Comparison of ENCODE assay signal across 16 cellular contexts in the genomic region with DNA sequence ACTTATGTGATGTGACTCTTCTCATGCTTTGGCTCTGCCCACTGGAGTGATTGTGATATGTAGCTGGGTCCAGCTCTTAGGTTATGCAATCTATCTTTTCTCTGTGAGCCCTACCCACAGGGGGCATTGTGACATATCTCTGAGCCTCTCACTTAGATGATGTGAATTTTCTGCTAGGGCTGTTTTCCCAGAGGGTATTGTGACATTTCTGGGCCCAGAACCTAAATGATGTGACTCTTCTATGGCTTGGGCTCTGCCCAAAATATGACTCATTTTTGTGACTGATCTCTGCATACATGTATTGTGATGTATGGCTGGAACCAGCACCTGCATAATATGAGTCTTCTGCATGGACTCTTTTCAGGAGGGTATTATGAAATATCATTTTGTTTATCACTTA. TPM values are rescaled to one million over a fixed set of nuclear protein-coding genes. Genes with fewer than 3 reads are reported as not detected.
A peak's percentile ranks its signal among the peaks of the same experiment; 100 is the strongest.
DNase-seq lines count a peak whose midpoint lies in the region; ATAC-seq, FAIRE-seq and TF ChIP-seq lines count a peak whose summit lies in the region.
"Had no signal": no experiment of that assay in that cellular context is flagged by ENCODE, and none has a peak within 500 bp of the region (broad histone marks: within the 10 kb centered on the region; RNA-seq: fewer than 3 reads in every experiment).

No MANE protein-coding gene starts in this region.

- no peak overlapping the region for H3K9ac ChIP-seq in keratinocyte (ENCODE audit: control insufficient read depth, extremely low read depth, insufficient read depth, low read length)
- H3K9ac ChIP-seq: neural progenitor cell had no signal

- no peaks in the 10 kb centered on the region; the same call in 1 of the 2 replicates for H3K9me3 ChIP-seq in BE2C
- no peaks in the 10 kb centered on the region for H3K9me3 ChIP-seq in keratinocyte (ENCODE audit: control insufficient read depth, low read depth, low read length)
- H3K9me3 ChIP-seq: ascending aorta had no signal

- no peak for DNase-seq in BE2C
- DNase-seq in HL-60 (ENCODE audit: low read depth in 1 of 2, low spot score in 1 of 2) = peak; percentile 41 to 64
- DNase-seq in brain microvascular endothelial cell = peak; percentile 17
- DNase-seq in keratinocyte (ENCODE audit: low read depth, low spot score) = peak; percentile 38
- no peak for DNase-seq in CD14-positive monocyte (ENCODE audit: low spot score)
- DNase-seq in C1 segment of cervical spinal cord (lab: John Stamatoyannopoulos, UW) = no peak
- DNase-seq: activated T-cell treated with anti-CD3 and anti-CD28 coated beads, Interleukin-2, amount 50 U/mL, for 48 hours; CD4-positive, alpha-beta T cell; effector memory CD4-positive, alpha-beta T cell; GDM1; NCI-H2107; NK-92 treated with Interleukin-12 subunit alpha and Interleukin-12 subunit beta, amount 100 ng/mL, for 24 hours had no signal

- H3K27me3 Mint-ChIP-seq in stimulated activated memory B cell treated with anti-CD40 and anti-IgM and Interleukin-4, amounts not matched to agents 10 μg/mL and 1 μg/mL and 100 μg/mL, for 72 hours = no peaks in the 10 kb centered on the region
- peaks cover 0 to 2% (median 0%) of the 10 kb centered on the region in 3 donors for H3K27me3 Mint-ChIP-seq in CD14-positive monocyte (ENCODE audit: low read depth in 3 of 3)
- H3K27me3 Mint-ChIP-seq: CD4-positive, alpha-beta T cell had no signal

- TF ChIP-seq CTCF in BE2C (IDR thresholded peaks at IDR 0.05; ENCODE audit: low read depth, low read length) = peak; percentile 17; the same call in 1 of the 2 replicates
- TF ChIP-seq CTCF in HL-60 (IDR thresholded peaks at IDR 0.05; ENCODE audit: insufficient read depth, low read length) = no peak
- TF ChIP-seq CTCF in brain microvascular endothelial cell (IDR thresholded peaks at IDR 0.05; ENCODE audit: low read depth, low read length, missing control alignments) = no peak
- no peak for TF ChIP-seq CTCF in keratinocyte (optimal IDR thresholded peaks at IDR 0.05 in 1 of 3, IDR thresholded peaks at IDR 0.05 in 1 of 3, conservative IDR thresholded peaks at IDR 0.05 in 1 of 3; ENCODE audit: extremely low read depth in 1 of 3, insufficient read depth in 2 of 3, low read length in 3 of 3)
- TF ChIP-seq CTCF in CD14-positive monocyte (IDR thresholded peaks at IDR 0.05) = no peak

- H3K27ac ChIP-seq in HL-60 (replicated peaks) (no peak overlapping the region), brain microvascular endothelial cell (no peak overlapping the region), keratinocyte (ENCODE audit: control insufficient read depth, insufficient read depth, low read length) (peak overlapping the region; percentile 72)
- H3K27ac ChIP-seq: ascending aorta, neural progenitor cell had no signal

- no peak overlapping the region for H3K4me3 ChIP-seq in BE2C (ENCODE audit: low read depth, low read length)
- H3K4me3 ChIP-seq in HL-60 (replicated peaks; ENCODE audit: insufficient read depth, low read length) = no peak overlapping the region
- H3K4me3 ChIP-seq in brain microvascular endothelial cell (ENCODE audit: low read depth, low read length) = no peak overlapping the region
- H3K4me3 ChIP-seq in keratinocyte (ENCODE audit: control insufficient read depth in 2 of 3, extremely low read depth in 1 of 3, insufficient read depth in 2 of 3, low read depth in 1 of 3, low read length in 3 of 3) = no peak overlapping the region
- H3K4me3 ChIP-seq: ascending aorta, neural progenitor cell had no signal

- no peaks in the 10 kb centered on the region for H4K20me1 ChIP-seq in keratinocyte (ENCODE audit: control insufficient read depth, extremely low read depth, insufficient read depth, low read length)

- intact Hi-C loops in CD14-positive monocyte (cut with micrococcal nuclease) = no loop called here

- H3K4me2 ChIP-seq in keratinocyte (ENCODE audit: control insufficient read depth, extremely low read depth, insufficient read depth, low read depth, low read length) = no peak overlapping the region
- H3K4me2 ChIP-seq: neural progenitor cell had no signal

- H3K4me1 Mint-ChIP-seq in stimulated activated memory B cell treated with anti-CD40 and anti-IgM and Interleukin-4, amounts not matched to agents 10 μg/mL and 1 μg/mL and 100 μg/mL, for 72 hours = no peaks in the 10 kb centered on the region
- H3K4me1 Mint-ChIP-seq in CD14-positive monocyte = no peaks in the 10 kb centered on the region

- H3K4me3 Mint-ChIP-seq in stimulated activated memory B cell treated with anti-CD40 and anti-IgM and Interleukin-4, amounts not matched to agents 10 μg/mL and 1 μg/mL and 100 μg/mL, for 72 hours = no peak overlapping the region
- H3K4me3 Mint-ChIP-seq in CD14-positive monocyte = no peak overlapping the region
- H3K4me3 Mint-ChIP-seq: CD4-positive, alpha-beta T cell; neural progenitor cell had no signal

- no peak for FAIRE-seq in keratinocyte (lab: Jason Lieb, UNC)

- H3K27me3 ChIP-seq in BE2C (no peaks in the 10 kb centered on the region), HL-60 (ENCODE audit: insufficient read depth, poor library complexity, severe bottlenecking) (no peaks in the 10 kb centered on the region), brain microvascular endothelial cell (replicated peaks) (no peaks in the 10 kb centered on the region), keratinocyte (ENCODE audit: control insufficient read depth, extremely low read depth, insufficient read depth, low read length) (no peaks in the 10 kb centered on the region)
- H3K27me3 ChIP-seq: ascending aorta, neural progenitor cell had no signal

- dilution Hi-C loops in keratinocyte (cut with MboI; ENCODE audit: extremely low pct_ligation_motif_present, low sequenced_read_pairs) = no loop called here

- ATAC-seq in stimulated activated memory B cell treated with anti-CD40 and anti-IgM and Interleukin-4, amounts not matched to agents 10 μg/mL and 1 μg/mL and 100 μg/mL, for 72 hours = no peak
- no peak for ATAC-seq in GM21526 (IDR thresholded peaks at IDR 0.05; ENCODE audit: low FRiP score, unreplicated experiment)

- in situ Hi-C loops in brain microvascular endothelial cell (cut with HindIII; ENCODE audit: low pct_ligation_motif_present, low sequenced_read_pairs) = no loop called here

- peaks cover 14% of the 10 kb centered on the region for H3K36me3 ChIP-seq in BE2C
- peaks cover 3% of the 10 kb centered on the region for H3K36me3 ChIP-seq in brain microvascular endothelial cell (replicated peaks)
- H3K36me3 ChIP-seq in keratinocyte (ENCODE audit: control insufficient read depth in 2 of 2, extremely low read depth in 1 of 2, insufficient read depth in 2 of 2, low read length in 2 of 2) = no peaks in the 10 kb centered on the region

- H3K79me2 ChIP-seq in keratinocyte (ENCODE audit: control insufficient read depth, insufficient read depth, low read length) = no peaks in the 10 kb centered on the region

- no peaks in the 10 kb centered on the region for H3K9me1 ChIP-seq in keratinocyte (ENCODE audit: control insufficient read depth, extremely low read depth, insufficient read depth, low read length)

- H3K36me3 Mint-ChIP-seq in stimulated activated memory B cell treated with anti-CD40 and anti-IgM and Interleukin-4, amounts not matched to agents 10 μg/mL and 1 μg/mL and 100 μg/mL, for 72 hours = peaks cover 67% of the 10 kb centered on the region
- peaks cover 24 to 33% of the 10 kb centered on the region in 2 donors for H3K36me3 Mint-ChIP-seq in CD14-positive monocyte

- no peak overlapping the region for H3K27ac Mint-ChIP-seq in stimulated activated memory B cell treated with anti-CD40 and anti-IgM and Interleukin-4, amounts not matched to agents 10 μg/mL and 1 μg/mL and 100 μg/mL, for 72 hours
- peak overlapping the region in 3 of 7 donors; percentile 8 to 46 (median 12) for H3K27ac Mint-ChIP-seq in CD14-positive monocyte
- H3K27ac Mint-ChIP-seq: CD4-positive, alpha-beta T cell; neural progenitor cell had no signal

- H3K4me1 ChIP-seq in BE2C (peaks cover 3% of the 10 kb centered on the region; the same call in 1 of the 2 replicates), keratinocyte (ENCODE audit: control insufficient read depth, extremely low read depth, insufficient read depth, low read length) (peaks cover 15% of the 10 kb centered on the region)
- H3K4me1 ChIP-seq: ascending aorta had no signal

- H2AFZ ChIP-seq in keratinocyte (ENCODE audit: control insufficient read depth, low read length) = no peak overlapping the region
- H2AFZ ChIP-seq: neural progenitor cell had no signal

- no peaks in the 10 kb centered on the region for H3K9me3 Mint-ChIP-seq in stimulated activated memory B cell treated with anti-CD40 and anti-IgM and Interleukin-4, amounts not matched to agents 10 μg/mL and 1 μg/mL and 100 μg/mL, for 72 hours
- H3K9me3 Mint-ChIP-seq in CD14-positive monocyte = peaks cover 4 to 18% (median 9%) of the 10 kb centered on the region in 7 donors

RNA-seq across cellular contexts. Expression of gene ZNF254, which starts 12.3 kb away (rescaled TPM):
- polyA plus RNA-seq in BE2C (2012; ENCODE audit: insufficient read depth, insufficient read length, low read depth) = 8.9 TPM
- polyA plus RNA-seq in keratinocyte (5.0 to 6.3 TPM (median 5.7 TPM) in 3 replicates), CD14-positive monocyte (1 to 10 TPM; 1.4 to 1.7 TPM)
- polyA plus RNA-seq in keratinocyte (2011; ENCODE audit: low read depth) = 9.9 TPM
- polyA plus RNA-seq in keratinocyte (2011; cell fraction: cytosol; rRNA removed) = 1.6 and 3.2 TPM in 2 replicates
- polyA plus RNA-seq in keratinocyte (2011; cell fraction: nucleus; rRNA removed) = 7.2 and 9.9 TPM in 2 replicates
- polyA plus RNA-seq in keratinocyte (2012; ENCODE audit: low replicate concordance) = 3.0 and 4.0 TPM in 2 replicates
- polyA minus RNA-seq in keratinocyte = 8.4 to 16.6 TPM (median 10.2 TPM) in 3 replicates
- 9.0 TPM for polyA minus RNA-seq in keratinocyte (2011; cell fraction: cytosol; rRNA and poly(A)+ RNA removed)
- 10.8 and 22.5 TPM in 2 replicates for polyA minus RNA-seq in keratinocyte (2011; cell fraction: nucleus; rRNA and poly(A)+ RNA removed)

Comparison
In these comparisons a context has a peak if more than half of its experiments do, and no peak if none do; other contexts are left out.
1. DNase-seq: peak in HL-60 (2 of 2), brain microvascular endothelial cell (single experiment) and keratinocyte (single experiment); none in BE2C (single experiment), CD14-positive monocyte (single experiment) and C1 segment of cervical spinal cord (0 of 14).